Comparison of ENCODE assay signal across 36 cellular contexts in genomic region chr14:47846008-47846407, GRCh38.
"Had no signal": no experiment of that assay in that cellular context is flagged by ENCODE, and none has a peak within 500 bp of the region (broad histone marks: within the 10 kb centered on the region; RNA-seq: fewer than 3 reads in every experiment).

No MANE protein-coding gene starts in this region.

- H3K4me1 ChIP-seq: ascending aorta, esophagus squamous epithelium, gastroesophageal sphincter, heart right ventricle had no signal

- DNase-seq: activated CD4-positive, alpha-beta memory T cell treated with anti-CD3 and anti-CD28 coated beads for 36 hours; activated CD4-positive, alpha-beta T cell treated with anti-CD3 and anti-CD28 coated beads for 36 hours; activated CD4-positive, alpha-beta T cell treated with anti-CD3 and anti-CD28 coated beads, Interleukin-2, amount 10 ng/mL, durations not matched to agents 24 days and 14 days; activated CD4-positive, CD25-positive, alpha-beta regulatory T cell; activated CD4-positive, CD25-positive, alpha-beta regulatory T cell treated with anti-CD3 and anti-CD28 coated beads, Interleukin-2, amount 50 U/mL, for 72 hours; activated CD8-positive, alpha-beta memory T cell treated with anti-CD3 and anti-CD28 coated beads, Interleukin-2, amount 10 ng/mL, durations not matched to agents 7 days and 5 days; activated CD8-positive, alpha-beta memory T cell treated with anti-CD3 and anti-CD28 coated beads, Interleukin-2, amount 50 U/mL, for 4 hours; activated CD8-positive, alpha-beta T cell treated with anti-CD3 and anti-CD28 coated beads, Interleukin-2, amount 10 ng/mL, durations not matched to agents 7 days and 5 days; activated effector memory CD4-positive, alpha-beta T cell treated with anti-CD3 and anti-CD28 coated beads, Interleukin-2, amount 50 U/mL, for 16 hours; activated naive CD4-positive, alpha-beta T cell treated with anti-CD3 and anti-CD28 coated beads for 36 hours; activated naive CD8-positive, alpha-beta T cell treated with anti-CD3 and anti-CD28 coated beads for 36 hours; activated T-cell treated with anti-CD3 and anti-CD28 coated beads, Interleukin-2, amount 50 U/mL, for 1 hour; activated T-cell treated with anti-CD3 and anti-CD28 coated beads, Interleukin-2, amount 50 U/mL, for 48 hours; cortex of kidney; dermis blood vessel endothelial cell; effector CD4-positive, alpha-beta T cell; effector memory CD8-positive, alpha-beta T cell; esophagus squamous epithelium; foreskin melanocyte; heart right ventricle; T-helper 1 cell; T-helper 17 cell; T1000 had no signal

- H3K4me3 Mint-ChIP-seq: activated CD4-positive, alpha-beta memory T cell treated with anti-CD3 and anti-CD28 coated beads for 36 hours; activated CD4-positive, alpha-beta T cell treated with anti-CD3 and anti-CD28 coated beads for 36 hours; activated CD4-positive, alpha-beta T cell treated with anti-CD3 and anti-CD28 coated beads, Interleukin-2, amount 10 ng/mL, durations not matched to agents 24 days and 14 days; activated CD8-positive, alpha-beta memory T cell treated with anti-CD3 and anti-CD28 coated beads, Interleukin-2, amount 10 ng/mL, durations not matched to agents 7 days and 5 days; activated CD8-positive, alpha-beta T cell treated with anti-CD3 and anti-CD28 coated beads, Interleukin-2, amount 10 ng/mL, durations not matched to agents 7 days and 5 days; activated naive CD4-positive, alpha-beta T cell treated with anti-CD3 and anti-CD28 coated beads for 36 hours; activated naive CD4-positive, alpha-beta T cell treated with anti-CD3 and anti-CD28 coated beads, Interleukin-2, amount 50 U/mL, for 24 hours; activated naive CD8-positive, alpha-beta T cell treated with anti-CD3 and anti-CD28 coated beads for 36 hours; activated T-helper 1 cell treated with anti-CD3 and anti-CD28 coated beads, Interleukin-12 subunit alpha, Interleukin-12 subunit beta, Interleukin-2, Interleukin-4 antibody, amounts not matched to agents 30 ng/mL and 10 ng/mL and 1 ng/mL, durations not matched to agents 14 hours and 24 hours and 36 hours; brain; central memory CD8-positive, alpha-beta T cell; effector memory CD8-positive, alpha-beta T cell; T-helper 17 cell; T-helper 2 cell treated with Interferon-gamma antibody and Interleukin-4, amounts not matched to agents 5 μg/mL and 100 μg/mL, for 36 hours had no signal

- H3K4me1 Mint-ChIP-seq: activated CD4-positive, alpha-beta T cell treated with anti-CD3 and anti-CD28 coated beads for 36 hours; activated CD4-positive, alpha-beta T cell treated with anti-CD3 and anti-CD28 coated beads, Interleukin-2, amount 10 ng/mL, durations not matched to agents 24 days and 14 days; activated CD8-positive, alpha-beta memory T cell treated with anti-CD3 and anti-CD28 coated beads, Interleukin-2, amount 10 ng/mL, durations not matched to agents 7 days and 5 days; activated naive CD4-positive, alpha-beta T cell treated with anti-CD3 and anti-CD28 coated beads, Interleukin-2, amount 50 U/mL, for 24 hours; activated naive CD8-positive, alpha-beta T cell treated with anti-CD3 and anti-CD28 coated beads for 36 hours; brain; central memory CD8-positive, alpha-beta T cell; T-helper 17 cell had no signal

- FAIRE-seq: bronchial epithelial cell, colon, endometrium, endothelial cell of umbilical vein had no signal

- H3K36me3 Mint-ChIP-seq: activated CD4-positive, alpha-beta memory T cell treated with anti-CD3 and anti-CD28 coated beads for 36 hours; activated CD8-positive, alpha-beta memory T cell treated with anti-CD3 and anti-CD28 coated beads, Interleukin-2, amount 10 ng/mL, durations not matched to agents 7 days and 5 days; activated naive CD4-positive, alpha-beta T cell treated with anti-CD3 and anti-CD28 coated beads, Interleukin-2, amount 50 U/mL, for 24 hours; activated naive CD8-positive, alpha-beta T cell treated with anti-CD3 and anti-CD28 coated beads for 36 hours; brain had no signal

- H3K27ac ChIP-seq: ascending aorta, epithelial cell of prostate, esophagus squamous epithelium, gastroesophageal sphincter, heart right ventricle had no signal

- H3K4me3 ChIP-seq: ascending aorta, esophagus squamous epithelium, gastroesophageal sphincter, heart right ventricle had no signal

- H3K27ac Mint-ChIP-seq: activated CD4-positive, alpha-beta memory T cell treated with anti-CD3 and anti-CD28 coated beads for 36 hours; activated CD4-positive, alpha-beta T cell treated with anti-CD3 and anti-CD28 coated beads for 36 hours; activated CD4-positive, alpha-beta T cell treated with anti-CD3 and anti-CD28 coated beads, Interleukin-2, amount 10 ng/mL, durations not matched to agents 24 days and 14 days; activated CD8-positive, alpha-beta memory T cell treated with anti-CD3 and anti-CD28 coated beads, Interleukin-2, amount 10 ng/mL, durations not matched to agents 7 days and 5 days; activated CD8-positive, alpha-beta T cell treated with anti-CD3 and anti-CD28 coated beads, Interleukin-2, amount 10 ng/mL, durations not matched to agents 7 days and 5 days; activated naive CD4-positive, alpha-beta T cell treated with anti-CD3 and anti-CD28 coated beads for 36 hours; activated naive CD4-positive, alpha-beta T cell treated with anti-CD3 and anti-CD28 coated beads, Interleukin-2, amount 50 U/mL, for 24 hours; activated naive CD8-positive, alpha-beta T cell treated with anti-CD3 and anti-CD28 coated beads for 36 hours; activated T-helper 1 cell treated with anti-CD3 and anti-CD28 coated beads, Interleukin-12 subunit alpha, Interleukin-12 subunit beta, Interleukin-2, Interleukin-4 antibody, amounts not matched to agents 30 ng/mL and 10 ng/mL and 1 ng/mL, durations not matched to agents 14 hours and 24 hours and 36 hours; activated T-helper 2 cell treated with anti-CD3 and anti-CD28 coated beads, Interferon-gamma antibody, Interleukin-2, Interleukin-4, amounts not matched to agents 10 μg/mL and 5 μg/mL and 100 μg/mL, durations not matched to agents 14 hours and 24 hours and 36 hours; brain; effector memory CD8-positive, alpha-beta T cell; T-helper 17 cell; T-helper 2 cell treated with Interferon-gamma antibody and Interleukin-4, amounts not matched to agents 5 μg/mL and 100 μg/mL, for 36 hours had no signal

- ATAC-seq: activated CD4-positive, alpha-beta T cell treated with anti-CD3 and anti-CD28 coated beads for 36 hours; activated CD8-positive, alpha-beta memory T cell treated with anti-CD3 and anti-CD28 coated beads, Interleukin-2, amount 10 ng/mL, durations not matched to agents 7 days and 5 days; activated CD8-positive, alpha-beta T cell treated with anti-CD3 and anti-CD28 coated beads, Interleukin-2, amount 10 ng/mL, durations not matched to agents 7 days and 5 days; effector memory CD8-positive, alpha-beta T cell; gastroesophageal sphincter; heart right ventricle; T-helper 17 cell had no signal

- H3K27me3 ChIP-seq: ascending aorta, esophagus squamous epithelium, gastroesophageal sphincter, heart right ventricle had no signal

- H3K27me3 Mint-ChIP-seq: activated CD4-positive, alpha-beta memory T cell treated with anti-CD3 and anti-CD28 coated beads for 36 hours; activated CD4-positive, alpha-beta T cell treated with anti-CD3 and anti-CD28 coated beads for 36 hours; activated CD4-positive, alpha-beta T cell treated with anti-CD3 and anti-CD28 coated beads, Interleukin-2, amount 10 ng/mL, durations not matched to agents 24 days and 14 days; activated CD8-positive, alpha-beta memory T cell treated with anti-CD3 and anti-CD28 coated beads, Interleukin-2, amount 10 ng/mL, durations not matched to agents 7 days and 5 days; activated naive CD8-positive, alpha-beta T cell treated with anti-CD3 and anti-CD28 coated beads for 36 hours; central memory CD8-positive, alpha-beta T cell; effector memory CD8-positive, alpha-beta T cell; T-helper 17 cell had no signal

- H3K36me3 ChIP-seq: ascending aorta, esophagus squamous epithelium, gastroesophageal sphincter, heart right ventricle had no signal
